26 cellular contexts compared by ENCODE assay signal in the genomic region with DNA sequence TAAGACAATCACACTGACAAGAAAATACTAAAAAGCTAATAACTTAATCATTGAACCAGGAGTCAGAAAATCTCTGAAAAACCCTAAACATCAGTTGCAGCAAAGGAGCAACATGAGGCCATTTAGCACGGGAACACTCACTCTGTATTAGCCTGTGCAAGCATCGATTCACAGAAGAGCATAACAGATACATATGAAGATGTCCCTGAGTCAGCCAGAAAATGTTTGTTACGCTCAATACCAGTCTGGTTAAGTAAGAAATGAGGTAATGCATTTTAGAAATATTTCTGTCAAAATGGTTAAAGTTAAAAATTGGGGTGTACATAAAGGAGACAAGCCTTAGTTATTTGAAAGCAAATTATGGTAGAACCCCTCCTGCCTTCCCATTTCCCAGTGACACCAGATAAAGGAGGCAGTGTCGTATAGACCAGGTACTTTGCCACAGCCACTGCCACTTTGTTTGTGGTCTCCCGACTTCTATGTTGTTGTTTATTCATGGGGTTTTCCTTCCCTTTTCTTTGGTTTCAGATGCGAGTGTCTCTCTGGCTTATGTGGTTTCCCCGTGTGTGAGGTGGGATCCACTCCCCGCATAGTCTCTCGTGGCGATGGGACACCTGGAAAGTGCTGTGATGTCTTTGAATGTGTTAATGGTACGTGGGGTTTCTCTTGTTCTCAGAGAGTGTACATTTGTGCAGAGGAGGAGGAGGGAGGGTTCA.
DNase-seq lines count a peak whose midpoint lies in the region; ATAC-seq, FAIRE-seq and TF ChIP-seq lines count a peak whose summit lies in the region.
"Had no signal": no experiment of that assay in that cellular context is flagged by ENCODE, and none has a peak within 500 bp of the region (broad histone marks: within the 10 kb centered on the region; RNA-seq: fewer than 3 reads in every experiment).

No MANE protein-coding gene starts in this region.

- no peak overlapping the region for H4K91ac ChIP-seq in H1 (replicated peaks; ENCODE audit: insufficient read length, low read length)

- TF ChIP-seq EP300 in H1 (IDR thresholded peaks at IDR 0.05; ENCODE audit: borderline replicate concordance in 1 of 2, low read depth in 2 of 2, low read length in 2 of 2): no peak
- TF ChIP-seq EP300 in sigmoid colon (IDR thresholded peaks at IDR 0.05): no peak

- H3K27ac ChIP-seq in Panc1 (ENCODE audit: low read length) (peak overlapping the region; percentile 66), H1 (ENCODE audit: low read depth, low read length) (no peak overlapping the region), sigmoid colon (peak overlapping the region in 3 of 4 donors; percentile 7 to 81 (median 69)), SJCRH30 (no peak overlapping the region), lower lobe of right lung (no peak overlapping the region)
- H3K27ac ChIP-seq: epithelial cell of prostate, left lung, RWPE1, skin epidermis had no signal

- intact Hi-C loops in Panc1 (cut with micrococcal nuclease; ENCODE audit: unreplicated experiment) (no loop called here), sigmoid colon (cut with DNase I) (no loop called here), lower lobe of right lung (cut with DNase I) (no loop called here)

- no peak for FAIRE-seq in H1 (lab: Jason Lieb, UNC)
- FAIRE-seq: bronchial epithelial cell had no signal

- H2BK12ac ChIP-seq in H1 (ENCODE audit: low read depth, low read length): peak overlapping the region; percentile 63; the same call in 1 of the 2 replicates

- H3K27me3 ChIP-seq in Panc1 (ENCODE audit: control insufficient read depth, insufficient read depth, low read length) (no peaks in the 10 kb centered on the region), H1 (replicated peaks in 1 of 4; ENCODE audit: control insufficient read depth in 3 of 4, extremely low read depth in 1 of 4, insufficient read depth in 3 of 4, low read length in 3 of 4) (no peaks in the 10 kb centered on the region), sigmoid colon (no peaks in the 10 kb centered on the region), HAP-1 (ENCODE audit: low read depth) (no peaks in the 10 kb centered on the region), SJCRH30 (no peaks in the 10 kb centered on the region), lower lobe of right lung (ENCODE audit: low read depth) (no peaks in the 10 kb centered on the region)
- H3K27me3 ChIP-seq: left lung had no signal

- BruUV-seq in Panc1 (replicated peaks; lab: Mats Ljungman, UMichigan): no TSS peak

- H2AFZ ChIP-seq in H1 (ENCODE audit: low read length): no peak overlapping the region

- H3K4me3 ChIP-seq in Panc1 (ENCODE audit: low read depth in 2 of 2, low read length in 2 of 2): no peak overlapping the region
- H3K4me3 ChIP-seq in H1 (ENCODE audit: extremely low read depth in 1 of 4, insufficient read depth in 2 of 4, low read depth in 3 of 4, low read length in 4 of 4): no peak overlapping the region
- H3K4me3 ChIP-seq in sigmoid colon: no peak overlapping the region
- H3K4me3 ChIP-seq in HAP-1: no peak overlapping the region
- no peak overlapping the region for H3K4me3 ChIP-seq in SJCRH30
- no peak overlapping the region for H3K4me3 ChIP-seq in lower lobe of right lung
- H3K4me3 ChIP-seq: left lung, skin epidermis had no signal

- no peak overlapping the region for H2BK5ac ChIP-seq in H1 (ENCODE audit: low read depth, low read length)

- no peak overlapping the region for H2BK15ac ChIP-seq in H1 (ENCODE audit: low read length)

- POLR2A ChIA-PET in Panc1 (lab: Charles Lee) (interaction anchor here (0.6 kb wide), 1 partner anchor 523 kb away, joined by 4 read pairs; no protein-coding TSS in a partner anchor), H1 (lab: Charles Lee; ENCODE audit: partially characterized antibody) (no interaction called here)

- H3K4ac ChIP-seq in H1 (replicated peaks; ENCODE audit: insufficient read length, low read depth, low read length): no peak overlapping the region

- no peak overlapping the region for H3K9ac ChIP-seq in H1 (replicated peaks in 1 of 4; ENCODE audit: extremely low read depth in 1 of 4, low read depth in 3 of 4, low read length in 3 of 4)

- ATAC-seq in GM18868 (IDR thresholded peaks at IDR 0.05; ENCODE audit: unreplicated experiment) (peak; percentile 50), Panc1 (no peak), lower lobe of right lung (no peak)
- ATAC-seq: left lung; stimulated activated effector memory CD8-positive, alpha-beta T cell treated with anti-CD3 and anti-CD28 coated beads, Interleukin-12 subunit alpha, Interleukin-12 subunit beta, amount 100 ng/mL, for 72 hours had no signal

- H3K56ac ChIP-seq in H1 (replicated peaks; ENCODE audit: insufficient read length, low read depth, low read length): no peak overlapping the region

- H2BK20ac ChIP-seq in H1 (ENCODE audit: low read length): no peak overlapping the region

- H3K18ac ChIP-seq in H1 (ENCODE audit: extremely low read depth, low read length): peak overlapping the region; percentile 27; the same call in 1 of the 2 replicates

- no peak overlapping the region for H3K14ac ChIP-seq in H1 (ENCODE audit: insufficient read length)

- CTCF ChIA-PET in Panc1 (lab: Charles Lee): no interaction called here
- CTCF ChIA-PET in H1 (lab: Charles Lee; ENCODE audit: partially characterized antibody): interaction anchor here (0.7 to 0.9 kb wide), 3 partner anchors 8 to 200 kb away, joined by 3 to 4 read pairs (median 3); no protein-coding TSS in a partner anchor

- no peak overlapping the region for H3K23ac ChIP-seq in H1 (ENCODE audit: insufficient read length)

- no peak for DNase-seq in Panc1 (ENCODE audit: low read depth, low spot score)
- DNase-seq in H1 (ENCODE audit: low read depth in 1 of 2, low spot score in 2 of 2): no peak
- DNase-seq in sigmoid colon: no peak
- DNase-seq in HAP-1 (ENCODE audit: low spot score in 2 of 2): no peak
- DNase-seq in HK-2 (ENCODE audit: unreplicated experiment): no peak
- DNase-seq in SJCRH30: no peak
- no peak for DNase-seq in lower lobe of right lung
- DNase-seq: activated CD4-positive, alpha-beta memory T cell treated with anti-CD3 and anti-CD28 coated beads, Interleukin-2, amount 10 ng/mL, durations not matched to agents 7 days and 5 days; activated effector memory CD4-positive, alpha-beta T cell treated with anti-CD3 and anti-CD28 coated beads, Interleukin-2, amount 50 U/mL, for 16 hours; activated T-cell treated with anti-CD3 and anti-CD28 coated beads for 4 hours; CD4-positive, alpha-beta memory T cell; dermis blood vessel endothelial cell; DMS153; foreskin fibroblast; immature natural killer cell; left lung; NCI-H1417 treated with DMSO at 0.1 percent for 48 hours; NCI-H526; stimulated activated CD4-positive, alpha-beta T cell treated with anti-CD3 and anti-CD28 coated beads, Interleukin-2, amount 100 ng/mL, for 24 hours; T-helper 9 cell had no signal

- H3K9me3 ChIP-seq in Panc1 (ENCODE audit: control insufficient read depth, insufficient read depth, low read depth, low read length): no peaks in the 10 kb centered on the region; the same call in 1 of the 2 replicates
- H3K9me3 ChIP-seq in H1 (ENCODE audit: insufficient read depth in 2 of 2, low read depth in 1 of 2, low read length in 1 of 2): no peaks in the 10 kb centered on the region
- no peaks in the 10 kb centered on the region for H3K9me3 ChIP-seq in sigmoid colon
- no peaks in the 10 kb centered on the region for H3K9me3 ChIP-seq in HAP-1
- H3K9me3 ChIP-seq in SJCRH30 (replicated peaks): no peaks in the 10 kb centered on the region
- no peaks in the 10 kb centered on the region for H3K9me3 ChIP-seq in lower lobe of right lung
- H3K9me3 ChIP-seq: left lung had no signal

- 0 out of 2 replicates have a peak, but pooled peaks cover 3% of the 10 kb centered on the region for H3K23me2 ChIP-seq in H1 (ENCODE audit: low read depth, low read length)

- in situ Hi-C loops in Panc1 (cut with HindIII; ENCODE audit: low pct_unique_long_range_greater_than_20kb, low sequenced_read_pairs) (no loop called here), HAP-1 (cut with MboI; ENCODE audit: low sequenced_read_pairs) (no loop called here)

- H3K79me2 ChIP-seq in H1 (ENCODE audit: control insufficient read depth in 1 of 2, insufficient read depth in 2 of 2, low read length in 2 of 2): peaks cover 0 to 22% of the 10 kb centered on the region in 2 experiments; a peak in 3 of 4 replicates

- H3K4me2 ChIP-seq in H1 (ENCODE audit: insufficient read depth in 1 of 2, low read depth in 2 of 2, low read length in 2 of 2): no peak overlapping the region

- H4K20me1 ChIP-seq in H1 (replicated peaks in 1 of 2; ENCODE audit: control insufficient read depth in 1 of 2, insufficient read depth in 2 of 2, low read length in 2 of 2): no peaks in the 10 kb centered on the region

- no peak overlapping the region for H4K5ac ChIP-seq in H1 (ENCODE audit: insufficient read length, low read depth, low read length)

- H3K4me1 ChIP-seq in Panc1 (ENCODE audit: control insufficient read depth, insufficient read depth, low read length): peaks cover 67% of the 10 kb centered on the region
- H3K4me1 ChIP-seq in H1 (replicated peaks in 1 of 4; ENCODE audit: control insufficient read depth in 3 of 4, insufficient read depth in 4 of 4, low read length in 3 of 4): peaks cover 9 to 35% (median 31%) of the 10 kb centered on the region in 4 experiments
- peaks cover 0 to 61% (median 38%) of the 10 kb centered on the region in 4 donors for H3K4me1 ChIP-seq in sigmoid colon
- H3K4me1 ChIP-seq in HAP-1: peaks cover 16% of the 10 kb centered on the region
- peaks cover 20% of the 10 kb centered on the region for H3K4me1 ChIP-seq in SJCRH30
- H3K4me1 ChIP-seq in lower lobe of right lung: peaks cover 47% of the 10 kb centered on the region

- H2BK120ac ChIP-seq in H1 (replicated peaks; ENCODE audit: low read depth, low read length): no peak overlapping the region

- H4K8ac ChIP-seq in H1 (ENCODE audit: extremely low read depth, insufficient read depth, low read length): no peak overlapping the region

- no peak for TF ChIP-seq POLR2A in H1 (IDR thresholded peaks at IDR 0.05; ENCODE audit: control extremely low read depth in 1 of 2, low read depth in 2 of 2, low read length in 2 of 2)
- TF ChIP-seq POLR2A in sigmoid colon (IDR thresholded peaks at IDR 0.05): no peak

- TF ChIP-seq RAD21 in H1 (IDR thresholded peaks at IDR 0.05 in 1 of 2, conservative IDR thresholded peaks at IDR 0.05 in 1 of 2; ENCODE audit: low read depth in 2 of 2, low read length in 2 of 2): no peak

- no peaks in the 10 kb centered on the region; the same call in 1 of the 2 replicates for H3K79me1 ChIP-seq in H1 (ENCODE audit: low read depth, low read length)

- H3K36me3 ChIP-seq in Panc1 (ENCODE audit: control insufficient read depth, insufficient read depth, low read length): peaks cover 42% of the 10 kb centered on the region
- peaks cover 6 to 16% (median 14%) of the 10 kb centered on the region in 4 experiments; a peak in 6 of 8 replicates for H3K36me3 ChIP-seq in H1 (ENCODE audit: control insufficient read depth in 2 of 4, insufficient read depth in 4 of 4, low read length in 3 of 4)
- peaks cover 0 to 23% (median 2%) of the 10 kb centered on the region in 4 donors for H3K36me3 ChIP-seq in sigmoid colon
- no peaks in the 10 kb centered on the region for H3K36me3 ChIP-seq in HAP-1 (replicated peaks)
- H3K36me3 ChIP-seq in SJCRH30: 0 out of 2 replicates have a peak, but pooled peaks cover 2% of the 10 kb centered on the region
- H3K36me3 ChIP-seq in lower lobe of right lung: peaks cover 33% of the 10 kb centered on the region

- 89% methylated on average over 11 of the region's 11 CpGs; no CpG with 5 or more reads in 1 of the 2 experiments for WGBS in H1 (ENCODE audit: extremely low coverage in 1 of 2, insufficient coverage in 1 of 2, insufficient read length in 1 of 2, insufficient replicate concordance in 2 of 2, low coverage in 1 of 2, low lambda C conversion rate in 2 of 2, missing lambda C conversion rate in 1 of 2), 2 experiments
- 77 to 92% methylated on average over 11 of the region's 11 CpGs for WGBS in sigmoid colon, 2 donors

- TF ChIP-seq CTCF in Panc1 (IDR thresholded peaks at IDR 0.05) (no peak), H1 (IDR thresholded peaks at IDR 0.05; ENCODE audit: control extremely low read depth in 1 of 3, insufficient read depth in 1 of 3, low read depth in 1 of 3, low read length in 3 of 3) (no peak), sigmoid colon (IDR thresholded peaks at IDR 0.05) (no peak), lower lobe of right lung (IDR thresholded peaks at IDR 0.05) (no peak)

- no peak overlapping the region for H2AK5ac ChIP-seq in H1 (ENCODE audit: low read depth, low read length)

Comparison
In these comparisons a context has a peak if more than half of its experiments do, and no peak if none do; other contexts are left out.
1. H3K27ac ChIP-seq: peak in Panc1 (single experiment) and sigmoid colon (3 of 4); none in H1 (single experiment), SJCRH30 (single experiment) and lower lobe of right lung (single experiment).